8 cellular contexts compared by ENCODE assay signal in the genomic region with DNA sequence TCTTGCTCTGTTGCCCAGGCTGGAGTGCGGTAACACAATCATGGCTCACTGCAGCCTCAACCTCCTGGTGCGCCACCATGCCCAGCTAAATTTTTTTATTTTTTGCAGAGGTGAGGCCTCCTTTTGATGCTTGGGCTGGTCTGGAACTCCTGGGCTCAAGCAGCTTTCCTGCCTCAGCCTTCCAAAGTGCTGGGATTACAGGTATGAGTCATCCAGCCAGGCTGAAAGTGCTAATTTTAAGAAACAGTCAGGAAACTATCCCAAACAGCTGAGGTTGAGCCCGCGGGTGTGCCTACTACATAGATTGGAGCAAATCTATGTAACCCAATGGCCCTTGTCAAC. TPM values are rescaled to one million over a fixed set of nuclear protein-coding genes. Genes with fewer than 3 reads are reported as not detected.
A peak's percentile ranks its signal among the peaks of the same experiment; 100 is the strongest.
DNase-seq lines count a peak whose midpoint lies in the region; ATAC-seq and TF ChIP-seq lines count a peak whose summit lies in the region.

No MANE protein-coding gene starts in this region.

- no peak for ATAC-seq in naive thymus-derived CD4-positive, alpha-beta T cell
- no peak for ATAC-seq in GM21447 (IDR thresholded peaks at IDR 0.05; ENCODE audit: unreplicated experiment)
- no peak for ATAC-seq in HG03378 (IDR thresholded peaks at IDR 0.05; ENCODE audit: unreplicated experiment)

- no peaks in the 10 kb centered on the region for H3K27me3 Mint-ChIP-seq in naive thymus-derived CD4-positive, alpha-beta T cell

- peak overlapping the region in 8 of 9 donors; percentile 36 to 98 (median 87) for H3K27ac Mint-ChIP-seq in naive thymus-derived CD4-positive, alpha-beta T cell

- peaks cover 0 to 5% (median 0%) of the 10 kb centered on the region in 11 donors for H3K9me3 Mint-ChIP-seq in naive thymus-derived CD4-positive, alpha-beta T cell

- POLR2A ChIA-PET in BJ (lab: Charles Lee) = no interaction called here
- POLR2A ChIA-PET in naive thymus-derived CD4-positive, alpha-beta T cell (lab: Charles Lee) = interaction anchor here (0.6 to 6.1 kb wide), 7 partner anchors 28 to 341 kb away, joined by 3 to 92 read pairs (median 25); a partner anchor contains a TSS

- peaks cover 8 to 33% (median 26%) of the 10 kb centered on the region in 7 donors for H3K4me1 Mint-ChIP-seq in naive thymus-derived CD4-positive, alpha-beta T cell

- peak overlapping the region; percentile 65 to 98 (median 91) for H3K4me3 Mint-ChIP-seq in naive thymus-derived CD4-positive, alpha-beta T cell

- peak overlapping the region; percentile 80 for H3K27ac ChIP-seq in KOPT-K1 (ENCODE audit: low read depth, low read length, poor library complexity, severe bottlenecking)
- peak overlapping the region; percentile 57 for H3K27ac ChIP-seq in naive thymus-derived CD4-positive, alpha-beta T cell (ENCODE audit: low read depth, low read length)

- peak overlapping the region; percentile 40 for H3K4me3 ChIP-seq in BJ (ENCODE audit: low read depth, low read length)
- H3K4me3 ChIP-seq in cardiac fibroblast (replicated peaks in 1 of 2; ENCODE audit: low read depth in 2 of 2, low read length in 2 of 2) = peak overlapping the region; percentile 56 to 84
- H3K4me3 ChIP-seq in naive thymus-derived CD4-positive, alpha-beta T cell (ENCODE audit: low read length) = peak overlapping the region; percentile 53

- peaks cover 5 to 19% (median 9%) of the 10 kb centered on the region in 5 donors for H3K36me3 Mint-ChIP-seq in naive thymus-derived CD4-positive, alpha-beta T cell

- intact Hi-C loops in naive thymus-derived CD4-positive, alpha-beta T cell (cut with micrococcal nuclease) = loop anchor here (1.0 to 10.0 kb wide), 13 partner anchors 19 to 1018 kb away; a partner anchor contains a TSS

- peaks cover 13 to 19% of the 10 kb centered on the region in 2 donors for H3K4me1 ChIP-seq in naive thymus-derived CD4-positive, alpha-beta T cell (ENCODE audit: control insufficient read depth in 2 of 2, insufficient read depth in 2 of 2, low read length in 2 of 2)

- H3K9me3 ChIP-seq in KOPT-K1 (ENCODE audit: insufficient read depth, low read length, poor library complexity, severe bottlenecking) = no peaks in the 10 kb centered on the region
- no peaks in the 10 kb centered on the region for H3K9me3 ChIP-seq in naive thymus-derived CD4-positive, alpha-beta T cell (ENCODE audit: control insufficient read depth in 2 of 3, low read length in 3 of 3)

- TF ChIP-seq CTCF in BJ (IDR thresholded peaks at IDR 0.05; ENCODE audit: insufficient read depth, low read depth, low read length) (no peak), cardiac fibroblast (IDR thresholded peaks at IDR 0.05; ENCODE audit: low read depth, low read length) (no peak)

- CTCF ChIA-PET in BJ (lab: Yijun Ruan, JAX) = no interaction called here
- CTCF ChIA-PET in naive thymus-derived CD4-positive, alpha-beta T cell (lab: Charles Lee) = interaction anchor here (0.7 to 1.9 kb wide), 3 partner anchors 19 to 76 kb away, joined by 4 to 7 read pairs (median 6); no protein-coding TSS in a partner anchor

- DNase-seq in BJ (ENCODE audit: low read depth) (no peak), cardiac fibroblast (ENCODE audit: low read depth in 2 of 2) (peak; percentile 29 to 33), COR-L47 (lab: John Stamatoyannopoulos, UW) (no peak), NCI-H2107 treated with DMSO at 0.1 percent for 48 hours (lab: John Stamatoyannopoulos, UW; ENCODE audit: unreplicated experiment) (no peak)
- no peak for DNase-seq in naive thymus-derived CD4-positive, alpha-beta T cell

- H3K36me3 ChIP-seq in BJ (ENCODE audit: control insufficient read depth, insufficient read depth, low read length) (peaks cover 3% of the 10 kb centered on the region; the same call in 1 of the 2 replicates), KOPT-K1 (ENCODE audit: insufficient read depth, low read length) (peaks cover 24% of the 10 kb centered on the region)
- peaks cover 0 to 10% (median 3%) of the 10 kb centered on the region in 3 experiments for H3K36me3 ChIP-seq in naive thymus-derived CD4-positive, alpha-beta T cell (ENCODE audit: control insufficient read depth in 2 of 3, insufficient read depth in 3 of 3, low read length in 3 of 3)

- H3K27me3 ChIP-seq in BJ (ENCODE audit: control insufficient read depth, insufficient read depth, low read length) = no peaks in the 10 kb centered on the region
- H3K27me3 ChIP-seq in naive thymus-derived CD4-positive, alpha-beta T cell (ENCODE audit: control insufficient read depth in 2 of 2, insufficient read depth in 2 of 2, low read length in 2 of 2) = no peaks in the 10 kb centered on the region

RNA-seq across cellular contexts. Expression of a gene that starts 0.7 kb away (rescaled TPM):
- polyA plus RNA-seq in BJ (2011; rRNA removed) = 158 and 239 TPM in 2 replicates
- polyA minus RNA-seq in BJ (2011; rRNA and poly(A)+ RNA removed) = 204 and 308 TPM in 2 replicates
- 100 to 1,000 TPM; 232 to 437 (median 385) TPM for total RNA-seq in naive thymus-derived CD4-positive, alpha-beta T cell
- 100 to 1,000 TPM in 1 of 2 donors, 10 to 100 TPM in 1; 89.5 to 144 TPM for polyA plus RNA-seq in naive thymus-derived CD4-positive, alpha-beta T cell

Comparison
In these comparisons a context has a peak if more than half of its experiments do, and no peak if none do; other contexts are left out.
1. DNase-seq: peak in cardiac fibroblast (2 of 2); none in BJ (single experiment), naive thymus-derived CD4-positive, alpha-beta T cell (0 of 9), COR-L47 (single experiment) and NCI-H2107 treated with DMSO at 0.1 percent for 48 hours (single experiment).
2. Peak in every context shown above with its lines, with median percentiles within 50 percentile points of each other: H3K4me3 ChIP-seq.